25 cellular contexts compared by ENCODE assay signal in the genomic region with DNA sequence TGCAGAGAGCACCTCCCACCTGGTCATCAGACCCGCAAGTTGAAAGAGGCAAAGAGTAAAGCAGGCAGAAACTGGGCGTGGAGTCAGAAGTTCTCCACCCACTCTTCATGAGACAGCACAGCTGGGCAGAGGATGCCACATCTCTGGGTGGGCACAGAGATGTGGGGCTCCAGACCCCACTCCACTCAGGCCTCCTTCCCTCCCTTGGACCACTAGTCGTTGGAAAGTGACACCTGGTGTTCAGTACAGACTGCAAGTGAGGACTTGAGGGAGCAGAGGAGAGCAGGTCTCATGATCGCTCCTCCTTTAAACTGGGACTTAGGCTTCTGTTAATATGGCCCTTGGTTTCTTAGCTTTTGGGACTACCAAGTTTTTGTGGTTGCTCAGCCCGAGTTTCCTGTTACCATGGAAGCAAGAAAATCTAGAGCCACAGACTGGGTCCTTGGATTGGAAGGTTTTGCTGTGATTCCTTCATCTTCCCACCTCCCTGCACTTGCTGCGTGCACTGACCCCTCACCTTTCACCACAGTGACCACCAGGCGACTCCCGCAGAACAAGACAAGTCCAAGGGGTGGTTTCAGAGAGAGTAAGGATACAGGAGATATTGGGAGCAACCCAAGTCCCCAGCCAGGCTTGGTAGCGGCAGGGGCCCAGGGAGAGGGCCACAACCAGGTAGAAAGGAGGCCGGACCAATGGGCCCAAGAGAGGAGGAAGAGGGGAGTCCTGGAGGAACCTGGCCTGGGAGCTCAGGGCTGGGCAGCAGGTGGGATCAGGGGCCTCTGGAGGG. TPM values are rescaled to one million over a fixed set of nuclear protein-coding genes. Genes with fewer than 3 reads are reported as not detected.
"Had no signal": no experiment of that assay in that cellular context is flagged by ENCODE, and none has a peak within 500 bp of the region (broad histone marks: within the 10 kb centered on the region; RNA-seq: fewer than 3 reads in every experiment).

No MANE protein-coding gene starts in this region.

- ATAC-seq: activated CD8-positive, alpha-beta T cell treated with anti-CD3 and anti-CD28 coated beads, Interleukin-2, amount 10 ng/mL, durations not matched to agents 7 days and 5 days; activated naive CD8-positive, alpha-beta T cell treated with anti-CD3 and anti-CD28 coated beads, Interleukin-2, amount 50 U/mL, for 24 hours; body of pancreas; heart right ventricle; left lobe of liver; T-helper 17 cell; upper lobe of right lung had no signal

- H3K4me3 Mint-ChIP-seq: activated CD4-positive, alpha-beta T cell treated with anti-CD3 and anti-CD28 coated beads, Interleukin-2, amount 10 ng/mL, durations not matched to agents 24 days and 14 days; activated CD8-positive, alpha-beta T cell treated with anti-CD3 and anti-CD28 coated beads, Interleukin-2, amount 10 ng/mL, durations not matched to agents 7 days and 5 days; activated naive CD4-positive, alpha-beta T cell treated with anti-CD3 and anti-CD28 coated beads for 36 hours; activated naive CD8-positive, alpha-beta T cell treated with anti-CD3 and anti-CD28 coated beads, Interleukin-2, amount 50 U/mL, for 24 hours; dendritic cell treated with granulocyte-macrophage colony-stimulating factor and Interleukin-4, amounts not matched to agents 40 ng/mL and 50 ng/mL, for 4 days; naive B cell; T-helper 17 cell had no signal

- H3K4me2 ChIP-seq: smooth muscle cell had no signal

- H3K27ac ChIP-seq: body of pancreas, heart right ventricle, lower lobe of right lung, sigmoid colon, upper lobe of right lung had no signal

- H3K36me3 ChIP-seq: sigmoid colon had no signal

- DNase-seq: activated CD4-positive, alpha-beta T cell treated with anti-CD3 and anti-CD28 coated beads, Interleukin-2, amount 10 ng/mL, durations not matched to agents 24 days and 14 days; activated CD4-positive, CD25-positive, alpha-beta regulatory T cell; activated CD8-positive, alpha-beta T cell treated with anti-CD3 and anti-CD28 coated beads, Interleukin-2, amount 10 ng/mL, durations not matched to agents 7 days and 5 days; activated naive CD4-positive, alpha-beta T cell treated with anti-CD3 and anti-CD28 coated beads for 36 hours; activated naive CD8-positive, alpha-beta T cell treated with anti-CD3 and anti-CD28 coated beads, Interleukin-2, amount 50 U/mL, for 24 hours; body of pancreas; caudate nucleus; effector CD4-positive, alpha-beta T cell; erythroblast; foreskin fibroblast; heart right ventricle; lower lobe of right lung; naive B cell; occipital lobe; sigmoid colon; stimulated activated CD4-positive, alpha-beta T cell treated with anti-CD3 and anti-CD28 coated beads, Interleukin-15, amount 100 ng/mL, for 24 hours; stimulated activated naive CD4-positive, alpha-beta T cell; SW 1271; T-helper 17 cell; upper lobe of right lung had no signal

- H3K27me3 Mint-ChIP-seq: activated CD4-positive, alpha-beta T cell treated with anti-CD3 and anti-CD28 coated beads, Interleukin-2, amount 10 ng/mL, durations not matched to agents 24 days and 14 days; activated naive CD8-positive, alpha-beta T cell treated with anti-CD3 and anti-CD28 coated beads, Interleukin-2, amount 50 U/mL, for 24 hours; dendritic cell treated with granulocyte-macrophage colony-stimulating factor and Interleukin-4, amounts not matched to agents 40 ng/mL and 50 ng/mL, for 4 days; naive B cell had no signal

- H3K27me3 ChIP-seq: body of pancreas, sigmoid colon, upper lobe of right lung had no signal

- H3K4me1 ChIP-seq: body of pancreas, sigmoid colon, upper lobe of right lung had no signal

- H3K27ac Mint-ChIP-seq: activated CD4-positive, alpha-beta T cell treated with anti-CD3 and anti-CD28 coated beads, Interleukin-2, amount 10 ng/mL, durations not matched to agents 24 days and 14 days; activated CD8-positive, alpha-beta T cell treated with anti-CD3 and anti-CD28 coated beads, Interleukin-2, amount 10 ng/mL, durations not matched to agents 7 days and 5 days; activated naive CD4-positive, alpha-beta T cell treated with anti-CD3 and anti-CD28 coated beads for 36 hours; activated naive CD8-positive, alpha-beta T cell treated with anti-CD3 and anti-CD28 coated beads, Interleukin-2, amount 50 U/mL, for 24 hours; T-helper 17 cell had no signal

- H3K4me3 ChIP-seq: body of pancreas, heart right ventricle, lower lobe of right lung, sigmoid colon, smooth muscle cell, upper lobe of right lung had no signal

- H3K9me3 Mint-ChIP-seq: activated CD4-positive, alpha-beta T cell treated with anti-CD3 and anti-CD28 coated beads, Interleukin-2, amount 10 ng/mL, durations not matched to agents 24 days and 14 days; activated naive CD4-positive, alpha-beta T cell treated with anti-CD3 and anti-CD28 coated beads for 36 hours; activated naive CD8-positive, alpha-beta T cell treated with anti-CD3 and anti-CD28 coated beads, Interleukin-2, amount 50 U/mL, for 24 hours; dendritic cell treated with granulocyte-macrophage colony-stimulating factor and Interleukin-4, amounts not matched to agents 40 ng/mL and 50 ng/mL, for 4 days; naive B cell had no signal

- H3K9me3 ChIP-seq: body of pancreas, heart right ventricle, lower lobe of right lung, sigmoid colon, upper lobe of right lung had no signal

- H3K4me1 Mint-ChIP-seq: activated CD4-positive, alpha-beta T cell treated with anti-CD3 and anti-CD28 coated beads, Interleukin-2, amount 10 ng/mL, durations not matched to agents 24 days and 14 days; activated naive CD8-positive, alpha-beta T cell treated with anti-CD3 and anti-CD28 coated beads, Interleukin-2, amount 50 U/mL, for 24 hours had no signal

RNA-seq across cellular contexts. Expression of gene CSF2RB, which starts 20.9 kb away (rescaled TPM):
- total RNA-seq: fibroblast of lung, smooth muscle cell had no signal
- polyA plus RNA-seq: fibroblast of lung, neural cell had no signal
